ENCODE assay signal across 20 cellular contexts in genomic region chr2:9247177-9247576, GRCh38. TPM values are rescaled to one million over a fixed set of nuclear protein-coding genes. Genes with fewer than 3 reads are reported as not detected.
DNase-seq lines count a peak whose midpoint lies in the region; ATAC-seq and TF ChIP-seq lines count a peak whose summit lies in the region.
"Had no signal": no experiment of that assay in that cellular context is flagged by ENCODE, and none has a peak within 500 bp of the region (broad histone marks: within the 10 kb centered on the region; RNA-seq: fewer than 3 reads in every experiment).

No MANE protein-coding gene starts in this region.

- no peaks in the 10 kb centered on the region for H3K9me2 ChIP-seq in GM23248 (ENCODE audit: insufficient read depth)

- intact Hi-C loops in A673 (cut with micrococcal nuclease; ENCODE audit: unreplicated experiment): no loop called here
- intact Hi-C loops in CD4-positive, alpha-beta T cell (cut with DNase I, micrococcal nuclease): no loop called here

- H3K79me2 ChIP-seq in GM23248 (ENCODE audit: insufficient read depth): peaks cover 99% of the 10 kb centered on the region

- TF ChIP-seq CTCF in A673 (conservative IDR thresholded peaks at IDR 0.05; ENCODE audit: low read depth, low read length) (no peak), foreskin fibroblast (IDR thresholded peaks at IDR 0.05; ENCODE audit: low read depth, low read length) (no peak)
- TF ChIP-seq CTCF in CD4-positive, alpha-beta T cell (IDR thresholded peaks at IDR 0.05): no peak

- H3K9me3 ChIP-seq in A673 (ENCODE audit: low read depth, low read length, poor library complexity, severe bottlenecking) (no peaks in the 10 kb centered on the region), mucosa of stomach (ENCODE audit: control insufficient read depth, low read length) (no peaks in the 10 kb centered on the region), GM23248 (ENCODE audit: low read depth) (no peaks in the 10 kb centered on the region)
- no peaks in the 10 kb centered on the region for H3K9me3 ChIP-seq in CD4-positive, alpha-beta T cell (ENCODE audit: control insufficient read depth, low read length)
- H3K9me3 ChIP-seq: lower lobe of right lung, tibial artery had no signal

- H3K27me3 Mint-ChIP-seq in CD4-positive, alpha-beta T cell: peaks cover 6% of the 10 kb centered on the region

- H3K4me3 ChIP-seq in A673 (ENCODE audit: low read depth, low read length, poor library complexity, severe bottlenecking) (no peak overlapping the region), mucosa of stomach (ENCODE audit: low read length) (no peak overlapping the region), foreskin fibroblast (ENCODE audit: low read depth in 1 of 2, low read length in 2 of 2) (no peak overlapping the region), GM23248 (no peak overlapping the region)
- H3K4me3 ChIP-seq: lower lobe of right lung, tibial artery had no signal

- in situ Hi-C loops in GM23248 (cut with MboI): no loop called here

- no peak for TF ChIP-seq POLR2A in erythroblast (IDR thresholded peaks at IDR 0.05; ENCODE audit: low read length)

- no peaks in the 10 kb centered on the region for H3K4me1 Mint-ChIP-seq in CD4-positive, alpha-beta T cell (ENCODE audit: low read depth)
- H3K4me1 Mint-ChIP-seq: IgD-negative memory B cell had no signal

- no peaks in the 10 kb centered on the region for H3K27me3 ChIP-seq in A673 (replicated peaks; ENCODE audit: insufficient read depth, low read depth, low read length, poor library complexity)
- no peaks in the 10 kb centered on the region for H3K27me3 ChIP-seq in mucosa of stomach (ENCODE audit: control insufficient read depth, insufficient read depth, low read length)
- no peaks in the 10 kb centered on the region for H3K27me3 ChIP-seq in CD4-positive, alpha-beta T cell (ENCODE audit: control insufficient read depth, insufficient read depth, low read length)
- H3K27me3 ChIP-seq in GM23248 (replicated peaks; ENCODE audit: insufficient read depth): no peaks in the 10 kb centered on the region
- H3K27me3 ChIP-seq: tibial artery had no signal

- H4K20me1 ChIP-seq in GM23248 (ENCODE audit: insufficient read depth): no peaks in the 10 kb centered on the region

- CTCF ChIA-PET in A673 (lab: Charles Lee): no interaction called here
- CTCF ChIA-PET in CD4-positive, alpha-beta T cell (lab: Charles Lee): no interaction called here

- H3K27ac Mint-ChIP-seq in CD4-positive, alpha-beta T cell: no peak overlapping the region
- H3K27ac Mint-ChIP-seq: CD8-positive, alpha-beta T cell; IgD-negative memory B cell; stimulated activated effector memory CD8-positive, alpha-beta T cell treated with anti-CD3 and anti-CD28 coated beads, Interleukin-12 subunit alpha, Interleukin-12 subunit beta, amount 100 ng/mL, for 72 hours had no signal

- WGBS in GM23248 (ENCODE audit: low coverage in 1 of 2, low lambda C conversion rate in 2 of 2, missing lambda C conversion rate in 2 of 2), 2 experiments: 73 to 78% methylated on average over 13 of the region's 13 CpGs

- no peaks in the 10 kb centered on the region for H3K36me3 Mint-ChIP-seq in CD4-positive, alpha-beta T cell (ENCODE audit: low read depth)
- H3K36me3 Mint-ChIP-seq: CD8-positive, alpha-beta T cell; IgD-negative memory B cell; stimulated activated effector memory CD8-positive, alpha-beta T cell treated with anti-CD3 and anti-CD28 coated beads, Interleukin-12 subunit alpha, Interleukin-12 subunit beta, amount 100 ng/mL, for 72 hours had no signal

- DNase-seq in A673 (ENCODE audit: low spot score) (peak; percentile 52), NCI-H1105 treated with DMSO at 0.1 percent for 48 hours (lab: John Stamatoyannopoulos, UW) (peak; percentile 73), SK-N-DZ (ENCODE audit: low spot score) (peak; percentile 62), erythroblast (lab: John Stamatoyannopoulos, UW) (no peak), foreskin fibroblast (no peak), GM23248 (no peak)
- no peak for DNase-seq in CD4-positive, alpha-beta T cell
- DNase-seq: activated CD4-positive, alpha-beta T cell treated with anti-CD3 and anti-CD28 coated beads, Interleukin-2, amount 50 U/mL, for 1 hour; activated CD8-positive, alpha-beta memory T cell treated with anti-CD3 and anti-CD28 coated beads, Interleukin-2, amount 50 U/mL, for 48 hours; activated gamma-delta T cell treated with Interleukin-2 at 50 U/mL for 16 hours; amniotic stem cell; CD8-positive, alpha-beta T cell; lower lobe of right lung; NCI-H2081 treated with DMSO at 0.1 percent for 48 hours; stimulated activated CD4-positive, alpha-beta T cell treated with anti-CD3 and anti-CD28 coated beads, Interleukin-15, amount 100 ng/mL, for 24 hours; SW 1271; tibial artery had no signal

- H2AFZ ChIP-seq in GM23248: no peak overlapping the region

- H3K9ac ChIP-seq in mucosa of stomach (ENCODE audit: low read length): peak overlapping the region; percentile 6
- no peak overlapping the region for H3K9ac ChIP-seq in GM23248

- H3K36me3 ChIP-seq in A673 (ENCODE audit: insufficient read depth, low read length, poor library complexity, severe bottlenecking): no peaks in the 10 kb centered on the region
- no peaks in the 10 kb centered on the region for H3K36me3 ChIP-seq in mucosa of stomach (ENCODE audit: control insufficient read depth, insufficient read depth, low read length)
- H3K36me3 ChIP-seq in GM23248 (ENCODE audit: low read depth): no peaks in the 10 kb centered on the region
- H3K36me3 ChIP-seq: lower lobe of right lung, tibial artery had no signal

- no peak overlapping the region for H3K4me2 ChIP-seq in GM23248 (ENCODE audit: unreplicated experiment)

- no peak overlapping the region for H3K4me3 Mint-ChIP-seq in CD4-positive, alpha-beta T cell
- H3K4me3 Mint-ChIP-seq: CD8-positive, alpha-beta T cell; IgD-negative memory B cell; stimulated activated effector memory CD8-positive, alpha-beta T cell treated with anti-CD3 and anti-CD28 coated beads, Interleukin-12 subunit alpha, Interleukin-12 subunit beta, amount 100 ng/mL, for 72 hours had no signal

- peaks cover 52% of the 10 kb centered on the region for H3K4me1 ChIP-seq in A673 (ENCODE audit: insufficient read depth, low read length, poor library complexity, severe bottlenecking)
- H3K4me1 ChIP-seq in mucosa of stomach (ENCODE audit: control insufficient read depth, insufficient read depth, low read length): peaks cover 83% of the 10 kb centered on the region
- peaks cover 50% of the 10 kb centered on the region for H3K4me1 ChIP-seq in GM23248 (ENCODE audit: insufficient read depth)

- POLR2A ChIA-PET in A673 (lab: Charles Lee; ENCODE audit: low non-redundant PET): no interaction called here
- POLR2A ChIA-PET in CD4-positive, alpha-beta T cell (lab: Charles Lee): no interaction called here

- no TSS peak for BruUV-seq in A673 (replicated peaks; lab: Mats Ljungman, UMichigan)

- no peaks in the 10 kb centered on the region for H3K9me3 Mint-ChIP-seq in CD4-positive, alpha-beta T cell
- H3K9me3 Mint-ChIP-seq: CD8-positive, alpha-beta T cell; stimulated activated effector memory CD8-positive, alpha-beta T cell treated with anti-CD3 and anti-CD28 coated beads, Interleukin-12 subunit alpha, Interleukin-12 subunit beta, amount 100 ng/mL, for 72 hours had no signal

- peaks cover 44% of the 10 kb centered on the region for H3F3A ChIP-seq in GM23248 (ENCODE audit: insufficient read depth)

- no peak for ATAC-seq in CD4-positive, alpha-beta T cell (ENCODE audit: poor library complexity)
- ATAC-seq: CD8-positive, alpha-beta T cell; stimulated activated effector memory CD8-positive, alpha-beta T cell treated with anti-CD3 and anti-CD28 coated beads, Interleukin-12 subunit alpha, Interleukin-12 subunit beta, amount 100 ng/mL, for 72 hours had no signal

- H3K27ac ChIP-seq in A673 (ENCODE audit: low read depth, low read length, poor library complexity, severe bottlenecking) (no peak overlapping the region), GM23248 (no peak overlapping the region)
- no peak overlapping the region for H3K27ac ChIP-seq in CD4-positive, alpha-beta T cell (ENCODE audit: low read depth, low read length)
- H3K27ac ChIP-seq: lower lobe of right lung had no signal

RNA-seq across cellular contexts. Expression of gene ASAP2, which starts 40.6 kb away (rescaled TPM):
- 45.1 and 46.8 TPM in 2 replicates for total RNA-seq in A673 (2021)
- 14.1 and 14.7 TPM in 2 replicates for polyA plus RNA-seq in SK-N-DZ (2014; cell fraction: cytosol; rRNA removed)
- polyA plus RNA-seq in SK-N-DZ (2014; cell fraction: nucleus; rRNA removed): 24.9 and 39.7 TPM in 2 replicates
- under 1 TPM in 1 of 2 experiments, not detected in 1; 0.16 TPM for total RNA-seq in CD4-positive, alpha-beta T cell
- total RNA-seq in GM23248 (2014; rRNA removed; shearing (Covaris generic)): 49.6 and 54.1 TPM in 2 replicates
- polyA plus RNA-seq in GM23248 (2016; fragmentation: Nextera tagmentation; extraction: Ambion mirVana): 8.8 and 10.9 TPM in 2 replicates
- total RNA-seq: CD8-positive, alpha-beta T cell had no signal
- polyA plus RNA-seq: IgD-negative memory B cell had no signal

Comparison
In these comparisons a context has a peak if more than half of its experiments do, and no peak if none do; other contexts are left out.
1. DNase-seq: peak in A673 (single experiment), NCI-H1105 treated with DMSO at 0.1 percent for 48 hours (single experiment) and SK-N-DZ (single experiment); none in CD4-positive, alpha-beta T cell (0 of 10), erythroblast (0 of 2), foreskin fibroblast (0 of 2) and GM23248 (single experiment).
2. RNA of gene ASAP2, which starts 40.6 kb away (total RNA-seq): 49.6 to 54.1 TPM in GM23248 and 45.1 to 46.8 TPM in A673; 0.16 TPM in CD4-positive, alpha-beta T cell; every median in the first group is over 10 times any median in the second.